ENCODE assay signal across 22 cellular contexts in the genomic region with DNA sequence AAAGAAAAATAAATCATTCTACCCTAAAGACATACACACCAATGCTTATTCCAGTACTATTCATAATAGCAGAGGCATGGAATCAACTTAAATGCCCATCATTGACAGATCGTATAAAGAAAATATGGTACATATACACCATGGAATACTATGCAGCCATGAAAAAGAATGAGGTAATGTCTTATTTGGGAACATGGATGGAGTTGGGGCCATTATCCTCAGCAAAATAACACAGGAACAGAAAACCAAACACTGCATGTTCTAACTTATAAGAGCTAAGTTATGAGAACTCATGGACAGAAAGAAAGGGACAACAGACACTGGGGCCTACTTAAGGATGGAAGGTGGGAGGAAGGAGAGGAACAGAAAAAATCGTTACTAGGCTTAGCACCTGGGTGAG.
"Had no signal": no experiment of that assay in that cellular context is flagged by ENCODE, and none has a peak within 500 bp of the region (broad histone marks: within the 10 kb centered on the region; RNA-seq: fewer than 3 reads in every experiment).

No MANE protein-coding gene starts in this region.

- FAIRE-seq: endothelial cell of umbilical vein, islet of Langerhans, keratinocyte had no signal

- H3K27me3 Mint-ChIP-seq: naive thymus-derived CD4-positive, alpha-beta T cell had no signal

- H3K4me3 Mint-ChIP-seq: mesothelial cell of epicardium; naive thymus-derived CD4-positive, alpha-beta T cell; natural killer cell had no signal

- H3K27ac Mint-ChIP-seq: mesothelial cell of epicardium; naive thymus-derived CD4-positive, alpha-beta T cell; natural killer cell had no signal

- H3K9me3 Mint-ChIP-seq: mesothelial cell of epicardium had no signal

- H3K36me3 ChIP-seq: esophagus muscularis mucosa, gastroesophageal sphincter, heart right ventricle, left lung, lower lobe of right lung had no signal

- H3K9me3 ChIP-seq: esophagus muscularis mucosa, gastroesophageal sphincter, lower lobe of right lung had no signal

- H3K4me3 ChIP-seq: coronary artery, dorsolateral prefrontal cortex, esophagus muscularis mucosa, gastroesophageal sphincter, heart right ventricle, left lung, lower lobe of right lung had no signal

- H3K27me3 ChIP-seq: dorsolateral prefrontal cortex, esophagus muscularis mucosa, foreskin keratinocyte, gastroesophageal sphincter, heart right ventricle, left lung had no signal

- H3K36me3 Mint-ChIP-seq: mesothelial cell of epicardium; naive thymus-derived CD4-positive, alpha-beta T cell; natural killer cell had no signal

- ATAC-seq: foreskin keratinocyte; gastroesophageal sphincter; heart right ventricle; left cardiac atrium; left lung; left ventricle myocardium superior; lower lobe of right lung; naive thymus-derived CD4-positive, alpha-beta T cell; natural killer cell had no signal

- DNase-seq: dermis blood vessel endothelial cell; dorsolateral prefrontal cortex; effector CD4-positive, alpha-beta T cell; effector memory CD4-positive, alpha-beta T cell; foreskin keratinocyte; head of caudate nucleus; heart right ventricle; hippocampal formation; left cardiac atrium; left lung; left ventricle myocardium superior; lower lobe of right lung; mesenchymal stem cell; naive thymus-derived CD4-positive, alpha-beta T cell; natural killer cell had no signal

- H3K4me1 Mint-ChIP-seq: naive thymus-derived CD4-positive, alpha-beta T cell; natural killer cell had no signal

- H3K27ac ChIP-seq: coronary artery, dorsolateral prefrontal cortex, esophagus muscularis mucosa, foreskin keratinocyte, gastroesophageal sphincter, heart right ventricle, left lung, lower lobe of right lung had no signal

- H3K4me1 ChIP-seq: gastroesophageal sphincter, heart right ventricle had no signal
